ENCODE assay signal across 10 cellular contexts in the genomic region with DNA sequence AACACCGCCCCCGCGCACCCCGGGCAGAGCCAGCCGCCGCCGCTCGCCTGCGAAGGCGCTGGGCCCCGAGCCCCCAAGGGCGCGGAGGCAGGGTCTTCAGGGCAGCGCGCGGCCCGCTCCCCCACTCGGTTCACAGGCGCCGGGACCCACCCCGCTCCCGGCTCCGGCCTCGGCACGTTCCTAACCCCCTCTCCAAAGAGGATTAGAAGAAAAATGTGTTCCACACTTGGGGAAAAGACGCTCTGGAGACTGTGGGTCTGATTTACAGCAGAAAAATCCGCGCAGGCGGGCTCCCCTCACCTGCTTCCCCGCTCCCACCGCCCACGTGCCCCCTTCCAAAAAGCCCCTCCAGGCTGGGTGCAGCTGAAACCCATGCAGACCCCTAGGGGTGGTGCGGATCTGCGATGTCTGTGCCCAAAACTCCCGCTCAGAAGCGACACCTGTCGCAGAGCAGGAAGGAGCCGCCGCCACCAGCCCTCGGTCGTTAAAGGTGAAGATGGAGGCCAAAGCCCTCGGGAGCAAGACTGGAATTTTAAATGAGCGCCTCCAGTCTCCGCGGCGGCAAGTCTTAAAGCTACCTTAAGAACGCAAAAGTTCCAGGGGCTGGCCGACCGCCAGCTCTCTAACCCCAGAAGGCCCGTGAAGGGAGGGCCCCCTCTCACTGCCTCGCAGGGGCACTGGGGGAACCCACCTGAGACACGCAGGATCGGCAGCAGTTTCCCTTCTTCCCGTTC. TPM values are rescaled to one million over a fixed set of nuclear protein-coding genes. Genes with fewer than 3 reads are reported as not detected.
DNase-seq lines count a peak whose midpoint lies in the region; TF ChIP-seq lines count a peak whose summit lies in the region.
"Had no signal": no experiment of that assay in that cellular context is flagged by ENCODE, and none has a peak within 500 bp of the region (broad histone marks: within the 10 kb centered on the region; RNA-seq: fewer than 3 reads in every experiment).

No MANE protein-coding gene starts in this region.

- no peaks in the 10 kb centered on the region for H3K27me3 ChIP-seq in ovary

- H3K27ac ChIP-seq in ovary, result no peak overlapping the region

- peak; percentile 34 for DNase-seq in DMS79 treated with DMSO at 0.1 percent for 48 hours (lab: John Stamatoyannopoulos, UW)
- no peak for DNase-seq in DMS79 (lab: John Stamatoyannopoulos, UW)
- DNase-seq in HFFc6, result no peak
- DNase-seq in cerebellar cortex (ENCODE audit: low spot score), result peak; percentile 62
- DNase-seq in ovary, result peak; percentile 23 to 59 (median 40)
- no peak for DNase-seq in NCI-H510A (lab: John Stamatoyannopoulos, UW)
- DNase-seq in NCI-H524 treated with DMSO at 0.1 percent for 48 hours (lab: John Stamatoyannopoulos, UW), result no peak
- no peak for DNase-seq in NOMO-1 treated with dmso at 0.1 percent for 144 hours (lab: John Stamatoyannopoulos, UW; ENCODE audit: unreplicated experiment)
- DNase-seq: activated CD4-positive, CD25-positive, alpha-beta regulatory T cell treated with anti-CD3 and anti-CD28 coated beads, Interleukin-2, amount 50 U/mL, for 72 hours; MM.1S had no signal

- H3K27me3 Mint-ChIP-seq in HFFc6 (ENCODE audit: insufficient read depth), result peaks cover 35% of the 10 kb centered on the region

- H3K27ac Mint-ChIP-seq in HFFc6, result no peak overlapping the region

- WGBS in ovary, 3 donors, result 2 to 5% (median 2%) methylated on average over 34 to 54 of the region's 54 CpGs

- H3K4me1 Mint-ChIP-seq in HFFc6 (ENCODE audit: low read depth), result peaks cover 45% of the 10 kb centered on the region

- no peak for TF ChIP-seq EP300 in ovary (IDR thresholded peaks at IDR 0.05)

- peaks cover 17% of the 10 kb centered on the region for H3K36me3 Mint-ChIP-seq in HFFc6 (ENCODE audit: low read depth)

- no peaks in the 10 kb centered on the region for H3K36me3 ChIP-seq in ovary

- no peak for TF ChIP-seq CTCF in HFFc6 (IDR thresholded peaks at IDR 0.05)
- TF ChIP-seq CTCF in ovary (IDR thresholded peaks at IDR 0.05), result no peak

- H3K4me3 Mint-ChIP-seq in HFFc6, result peak overlapping the region; percentile 29

- intact Hi-C loops in ovary (cut with DNase I), result no loop called here

- peaks cover 2% of the 10 kb centered on the region for H3K4me1 ChIP-seq in ovary (ENCODE audit: insufficient read depth)

- no peaks in the 10 kb centered on the region for H3K9me3 Mint-ChIP-seq in HFFc6

- H3K9me3 ChIP-seq in ovary, result no peaks in the 10 kb centered on the region

- no peak overlapping the region for H3K4me3 ChIP-seq in ovary

- no peak for TF ChIP-seq POLR2A in ovary (IDR thresholded peaks at IDR 0.05)

RNA-seq across cellular contexts. Expression of a gene that starts 0.6 kb away (rescaled TPM):
- total RNA-seq in HFFc6 (2021; fragmentation: NEBNext Ultra II Directional; extraction: Animal tissue kit (Norgen Biotek cat#: 25700)), result under 1 TPM in 4 of 6 experiments, not detected in 2; 0.05 to 0.36 (median 0.16) TPM
- total RNA-seq in ovary, result under 1 TPM; under 0.01 to 0.54 (median 0.23) TPM
- under 1 TPM; 0.12 to 0.29 TPM for polyA plus RNA-seq in ovary

RNA-seq across cellular contexts. Expression of a gene that starts 18.6 kb away (rescaled TPM):
- total RNA-seq in HFFc6 (2021; fragmentation: NEBNext Ultra II Directional; extraction: Animal tissue kit (Norgen Biotek cat#: 25700)), result 100 to 1,000 TPM; 233 to 341 (median 324) TPM
- 1,000 to 10,000 TPM in 1 of 7 donors, 100 to 1,000 TPM in 6; 379 to 1,097 (median 715) TPM for total RNA-seq in ovary
- polyA plus RNA-seq in ovary, result 1,000 to 10,000 TPM in 1 of 2 donors, 100 to 1,000 TPM in 1; 619 to 2,062 TPM

RNA-seq across cellular contexts. Expression of a gene that starts 25.2 kb away (rescaled TPM):
- total RNA-seq in HFFc6 (2021; fragmentation: NEBNext Ultra II Directional; extraction: Animal tissue kit (Norgen Biotek cat#: 25700)), result 1 to 10 TPM; 2.0 to 5.2 (median 2.9) TPM
- total RNA-seq in ovary, result 10 to 100 TPM in 2 of 7 donors, 1 to 10 TPM in 5; 2.3 to 24.4 (median 7.8) TPM
- polyA plus RNA-seq in ovary, result 1 to 10 TPM; 2.0 to 3.0 TPM

RNA-seq across cellular contexts. Expression of a gene that starts 55.0 kb away (rescaled TPM):
- 100 to 1,000 TPM in 2 of 6 experiments, 10 to 100 TPM in 4; 89.8 to 116 (median 96.0) TPM for total RNA-seq in HFFc6 (2021; fragmentation: NEBNext Ultra II Directional; extraction: Animal tissue kit (Norgen Biotek cat#: 25700))
- total RNA-seq in ovary, result 10 to 100 TPM; 13.2 to 39.3 (median 29.9) TPM
- polyA plus RNA-seq in ovary, result 10 to 100 TPM; 14.8 to 57.9 TPM

Comparison
In these comparisons a context has a peak if more than half of its experiments do, and no peak if none do; other contexts are left out.
1. DNase-seq: peak in DMS79 treated with DMSO at 0.1 percent for 48 hours (single experiment), cerebellar cortex (single experiment) and ovary (5 of 5); none in DMS79 (single experiment), HFFc6 (single experiment), NCI-H510A (single experiment), NCI-H524 treated with DMSO at 0.1 percent for 48 hours (single experiment) and NOMO-1 treated with dmso at 0.1 percent for 144 hours (single experiment).